21 cellular contexts compared by ENCODE assay signal in genomic region chr7:45173596-45174327, GRCh38. TPM values are rescaled to one million over a fixed set of nuclear protein-coding genes. Genes with fewer than 3 reads are reported as not detected.
"Had no signal": no experiment of that assay in that cellular context is flagged by ENCODE, and none has a peak within 500 bp of the region (broad histone marks: within the 10 kb centered on the region; RNA-seq: fewer than 3 reads in every experiment).

No MANE protein-coding gene starts in this region.

- ATAC-seq: activated naive CD8-positive, alpha-beta T cell treated with anti-CD3 and anti-CD28 coated beads, Interleukin-2, amount 50 U/mL, for 24 hours; activated T-helper 17 cell treated with anti-CD3 and anti-CD28 coated beads, Interleukin-2, amount 50 U/mL, for 72 hours; gastrocnemius medialis; heart left ventricle; naive thymus-derived CD8-positive, alpha-beta T cell; right lobe of liver had no signal

- H3K36me3 Mint-ChIP-seq: naive thymus-derived CD8-positive, alpha-beta T cell had no signal

- DNase-seq: activated CD4-positive, alpha-beta T cell treated with anti-CD3 and anti-CD28 coated beads, Interleukin-2, amount 50 U/mL, for 1 hour; activated CD4-positive, CD25-positive, alpha-beta regulatory T cell; activated CD8-positive, alpha-beta memory T cell treated with anti-CD3 and anti-CD28 coated beads for 24 hours; activated naive CD8-positive, alpha-beta T cell treated with anti-CD3 and anti-CD28 coated beads, Interleukin-2, amount 50 U/mL, for 24 hours; erythroblast; gastrocnemius medialis; nucleus accumbens; stimulated activated CD4-positive, alpha-beta T cell treated with anti-CD3 and anti-CD28 coated beads, Interleukin-2, amount 100 ng/mL, for 24 hours; SW 1271; thyroid gland had no signal

- H3K36me3 ChIP-seq: ascending aorta, gastrocnemius medialis, heart left ventricle, prostate gland, right lobe of liver, thyroid gland, vagina had no signal

- H3K4me1 ChIP-seq: ascending aorta, gastrocnemius medialis, prostate gland, right lobe of liver, thyroid gland, vagina had no signal

- H3K27me3 ChIP-seq: ascending aorta, dorsolateral prefrontal cortex, gastrocnemius medialis, heart left ventricle, right lobe of liver, thyroid gland, vagina had no signal

- H3K4me3 ChIP-seq: ascending aorta, dorsolateral prefrontal cortex, gastrocnemius medialis, heart left ventricle, prostate gland, right lobe of liver, thyroid gland, vagina had no signal

- H3K27ac Mint-ChIP-seq: activated naive CD8-positive, alpha-beta T cell treated with anti-CD3 and anti-CD28 coated beads, Interleukin-2, amount 50 U/mL, for 24 hours; activated T-helper 17 cell treated with anti-CD3 and anti-CD28 coated beads, Interleukin-2, amount 50 U/mL, for 72 hours had no signal

- H3K4me1 Mint-ChIP-seq: activated naive CD8-positive, alpha-beta T cell treated with anti-CD3 and anti-CD28 coated beads, Interleukin-2, amount 50 U/mL, for 24 hours; activated T-helper 17 cell treated with anti-CD3 and anti-CD28 coated beads, Interleukin-2, amount 50 U/mL, for 72 hours had no signal

- H3K27ac ChIP-seq: ascending aorta, dorsolateral prefrontal cortex, gastrocnemius medialis, heart left ventricle, prostate gland, right lobe of liver, thyroid gland, vagina had no signal

- H3K9me3 Mint-ChIP-seq: activated naive CD8-positive, alpha-beta T cell treated with anti-CD3 and anti-CD28 coated beads, Interleukin-2, amount 50 U/mL, for 24 hours; activated T-helper 17 cell treated with anti-CD3 and anti-CD28 coated beads, Interleukin-2, amount 50 U/mL, for 72 hours; naive thymus-derived CD8-positive, alpha-beta T cell had no signal

- H3K4me3 Mint-ChIP-seq: activated naive CD8-positive, alpha-beta T cell treated with anti-CD3 and anti-CD28 coated beads, Interleukin-2, amount 50 U/mL, for 24 hours; activated T-helper 17 cell treated with anti-CD3 and anti-CD28 coated beads, Interleukin-2, amount 50 U/mL, for 72 hours; naive thymus-derived CD8-positive, alpha-beta T cell had no signal

- H3K9me3 ChIP-seq: ascending aorta, gastrocnemius medialis, heart left ventricle, prostate gland, right lobe of liver, thyroid gland, vagina had no signal

RNA-seq across cellular contexts. Expression of gene RAMP3, which starts 16.2 kb away (rescaled TPM):
- total RNA-seq: activated T-helper 17 cell treated with anti-CD3 and anti-CD28 coated beads, Interleukin-2, amount 50 U/mL, for 72 hours; bronchial epithelial cell; naive thymus-derived CD8-positive, alpha-beta T cell; SK-MEL-5; T-helper 2 cell treated with Interferon-gamma antibody and Interleukin-4, amounts not matched to agents 100 ng/mL and 5 ng/mL, for 36 hours had no signal
- polyA plus RNA-seq: naive thymus-derived CD8-positive, alpha-beta T cell had no signal
